In the genomic region with DNA sequence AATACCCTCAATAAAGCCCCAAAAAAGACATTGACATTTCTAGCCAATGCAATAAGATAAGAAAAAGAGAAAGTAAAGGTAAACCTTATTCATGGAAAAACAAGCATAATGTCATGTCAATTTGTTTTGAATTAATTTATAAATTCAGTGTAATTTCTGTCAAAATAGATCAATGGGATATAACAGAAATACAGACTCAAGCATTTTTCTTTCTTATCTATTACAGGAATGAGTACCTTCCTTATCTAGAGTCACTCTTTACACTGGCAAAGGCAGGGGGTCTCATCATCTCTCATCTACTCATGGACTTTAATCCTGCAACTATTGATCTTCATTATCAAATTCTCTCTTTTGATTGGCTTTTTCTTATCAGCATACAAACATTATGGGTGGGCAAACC, we compare ENCODE assay signal across 27 cellular contexts.
"Had no signal": no experiment of that assay in that cellular context is flagged by ENCODE, and none has a peak within 500 bp of the region (broad histone marks: within the 10 kb centered on the region; RNA-seq: fewer than 3 reads in every experiment).

No MANE protein-coding gene starts in this region.

- H3K27ac ChIP-seq: stomach, suprapubic skin, testis, thoracic aorta, thyroid gland, tibial artery, tibial nerve, transverse colon, upper lobe of left lung, upper lobe of right lung, uterus, vagina had no signal

- DNase-seq: stimulated activated CD4-positive, alpha-beta T cell treated with anti-CD3 and anti-CD28 coated beads, Interleukin-2, amount 100 ng/mL, for 48 hours; stimulated activated CD4-positive, alpha-beta T cell treated with anti-CD3 and anti-CD28 coated beads, Interleukin-4, amount 100 ng/mL, for 1 hour; stimulated activated CD4-positive, alpha-beta T cell treated with anti-CD3 and anti-CD28 coated beads, Interleukin-4, amount 100 ng/mL, for 24 hours; stimulated activated CD4-positive, alpha-beta T cell treated with anti-CD3 and anti-CD28 coated beads, Interleukin-4, amount 100 ng/mL, for 4 hours; stimulated activated CD8-positive, alpha-beta memory T cell treated with anti-CD3 and anti-CD28 coated beads, Interleukin-4, amount 100 ng/mL, for 48 hours; stimulated activated naive B cell treated with anti-CD40 and anti-IgM and Interleukin-4, amounts not matched to agents 10 μg/mL and 1 μg/mL and 100 μg/mL, for 72 hours; stimulated activated naive CD4-positive, alpha-beta T cell; stimulated activated naive CD4-positive, alpha-beta T cell treated with Interleukin-2 at 50 U/mL for 16 hours; stimulated activated naive CD8-positive, alpha-beta T cell treated with anti-CD3 and anti-CD28 coated beads, Interleukin-15, amount 100 ng/mL, for 72 hours; stimulated activated naive CD8-positive, alpha-beta T cell treated with anti-CD3 and anti-CD28 coated beads, Interleukin-15, Interleukin-2, amounts not matched to agents 100 U/mL and 50 U/mL, for 24 hours; stomach; substantia nigra; testis; thyroid gland; tibial artery; transverse colon; trophoblast cell; upper lobe of left lung; upper lobe of right lung; uterus had no signal

- FAIRE-seq: urothelium cell line had no signal

- H3K36me3 ChIP-seq: stomach, suprapubic skin, thoracic aorta, thyroid gland, tibial artery, tibial nerve, transverse colon, upper lobe of left lung, upper lobe of right lung, uterus, vagina had no signal

- H3K9me3 ChIP-seq: suprapubic skin, testis, thoracic aorta, thyroid gland, tibial artery, upper lobe of right lung, uterus, vagina had no signal

- H3K4me1 ChIP-seq: stomach, suprapubic skin, testis, thyroid gland, tibial artery, tibial nerve, transverse colon, upper lobe of left lung, upper lobe of right lung, uterus, vagina had no signal

- H3K27me3 ChIP-seq: testis, thyroid gland, tibial nerve, transverse colon, upper lobe of left lung, upper lobe of right lung, uterus, vagina had no signal

- ATAC-seq: stimulated activated effector memory CD8-positive, alpha-beta T cell treated with anti-CD3 and anti-CD28 coated beads, Interleukin-12 subunit alpha, Interleukin-12 subunit beta, amount 100 ng/mL, for 72 hours; stimulated activated memory B cell treated with anti-CD40 and anti-IgM and Interleukin-4, amounts not matched to agents 10 μg/mL and 1 μg/mL and 100 μg/mL, for 72 hours; stimulated activated naive B cell treated with anti-CD40 and anti-IgM and Interleukin-4, amounts not matched to agents 10 μg/mL and 1 μg/mL and 100 μg/mL, for 72 hours; stimulated activated naive CD8-positive, alpha-beta T cell treated with anti-CD3 and anti-CD28 coated beads, Interleukin-15, amount 100 ng/mL, for 72 hours; stimulated activated naive CD8-positive, alpha-beta T cell treated with anti-CD3 and anti-CD28 coated beads, Interleukin-15, Interleukin-2, amounts not matched to agents 100 U/mL and 50 U/mL, for 24 hours; upper lobe of right lung had no signal

- H3K4me3 ChIP-seq: stomach, suprapubic skin, testis, thoracic aorta, thyroid gland, tibial artery, tibial nerve, transverse colon, upper lobe of left lung, upper lobe of right lung, uterus, vagina had no signal
